1 cellular context compared by ENCODE assay signal in the genomic region with DNA sequence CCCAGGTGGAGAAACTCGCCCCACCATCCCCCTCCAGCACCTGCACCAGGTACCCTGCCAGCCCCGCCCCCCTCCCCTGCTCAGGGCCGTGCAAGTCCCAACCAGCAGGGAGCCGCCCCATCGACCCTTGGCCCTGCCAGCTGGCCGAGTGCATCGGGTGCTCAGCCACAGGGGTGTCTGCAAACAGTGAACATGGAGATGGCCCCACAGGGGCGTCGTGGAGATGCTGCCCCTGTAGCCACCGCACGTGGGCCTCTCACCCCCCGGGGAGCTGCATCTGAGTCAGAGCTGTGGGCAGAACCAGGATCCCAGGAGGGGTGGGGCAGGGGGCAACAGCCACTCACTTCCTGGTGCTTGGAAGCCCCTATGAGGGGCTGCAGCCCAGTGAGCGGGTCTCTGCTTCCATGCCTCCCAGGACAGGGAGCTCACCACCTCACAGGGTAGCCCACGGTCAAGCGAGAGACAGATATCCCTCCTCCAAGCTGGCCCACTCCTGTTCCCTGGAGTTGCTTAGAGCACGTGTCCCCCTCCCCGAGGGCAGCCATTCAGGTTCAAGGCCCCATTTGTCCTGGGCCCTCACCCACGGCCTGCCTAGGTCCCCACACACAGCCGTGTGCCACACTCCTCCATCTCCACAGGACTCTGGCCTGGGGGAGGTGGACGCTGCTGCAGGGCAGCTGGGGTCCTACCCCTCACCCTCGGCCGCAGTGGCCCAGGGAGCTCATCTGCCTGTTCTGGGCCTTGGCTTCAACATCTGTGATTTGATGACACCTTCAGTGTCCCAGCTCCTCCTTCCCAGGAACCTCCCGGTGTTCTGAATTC.
TF ChIP-seq lines count a peak whose summit lies in the region.

No MANE protein-coding gene starts in this region.

TF ChIP-seq in HepG2, 621 proteins besides CTCF, POLR2A, EP300 and RAD21 (continued from another document and continues in another):
- peak; percentile 85 for TF ChIP-seq NR2C2 (CRISPR knock-in tag; IDR thresholded peaks at IDR 0.05; ENCODE audit: borderline replicate concordance)
- TF ChIP-seq NFATC3 (CRISPR knock-in tag; IDR thresholded peaks at IDR 0.05): no peak
- no peak for TF ChIP-seq SOX6 (IDR thresholded peaks at IDR 0.05)
- peak; percentile 42 for TF ChIP-seq SOX6 (CRISPR knock-in tag; IDR thresholded peaks at IDR 0.05)
- TF ChIP-seq ZNF549 (CRISPR knock-in tag; IDR thresholded peaks at IDR 0.05): no peak
- TF ChIP-seq, protein P1, sequence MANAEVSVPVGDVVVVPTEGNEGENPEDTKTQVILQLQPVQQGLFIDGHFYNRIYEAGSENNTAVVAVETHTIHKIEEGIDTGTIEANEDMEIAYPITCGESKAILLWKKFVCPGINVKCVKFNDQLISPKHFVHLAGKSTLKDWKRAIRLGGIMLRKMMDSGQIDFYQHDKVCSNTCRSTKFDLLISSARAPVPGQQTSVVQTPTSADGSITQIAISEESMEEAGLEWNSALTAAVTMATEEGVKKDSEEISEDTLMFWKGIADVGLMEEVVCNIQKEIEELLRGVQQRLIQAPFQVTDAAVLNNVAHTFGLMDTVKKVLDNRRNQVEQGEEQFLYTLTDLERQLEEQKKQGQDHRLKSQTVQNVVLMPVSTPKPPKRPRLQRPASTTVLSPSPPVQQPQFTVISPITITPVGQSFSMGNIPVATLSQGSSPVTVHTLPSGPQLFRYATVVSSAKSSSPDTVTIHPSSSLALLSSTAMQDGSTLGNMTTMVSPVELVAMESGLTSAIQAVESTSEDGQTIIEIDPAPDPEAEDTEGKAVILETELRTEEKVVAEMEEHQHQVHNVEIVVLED (CRISPR knock-in tag; IDR thresholded peaks at IDR 0.05; ENCODE audit: borderline replicate concordance): no peak
- TF ChIP-seq GZF1 (CRISPR knock-in tag; IDR thresholded peaks at IDR 0.05): 0 out of 2 replicates have a peak, but pooled peaks have one; percentile 21
- TF ChIP-seq ZNF34 (CRISPR knock-in tag; IDR thresholded peaks at IDR 0.05; ENCODE audit: borderline replicate concordance): no peak; the same call in 1 of the 2 replicates
- TF ChIP-seq MBNL3 (CRISPR knock-in tag; conservative IDR thresholded peaks at IDR 0.05): no peak
- TF ChIP-seq ZSCAN30 (CRISPR knock-in tag; IDR thresholded peaks at IDR 0.05): no peak
- no peak for TF ChIP-seq TAF15 (IDR thresholded peaks at IDR 0.05; ENCODE audit: low read depth, low read length, poor library complexity, severe bottlenecking)
- TF ChIP-seq, protein P2, sequence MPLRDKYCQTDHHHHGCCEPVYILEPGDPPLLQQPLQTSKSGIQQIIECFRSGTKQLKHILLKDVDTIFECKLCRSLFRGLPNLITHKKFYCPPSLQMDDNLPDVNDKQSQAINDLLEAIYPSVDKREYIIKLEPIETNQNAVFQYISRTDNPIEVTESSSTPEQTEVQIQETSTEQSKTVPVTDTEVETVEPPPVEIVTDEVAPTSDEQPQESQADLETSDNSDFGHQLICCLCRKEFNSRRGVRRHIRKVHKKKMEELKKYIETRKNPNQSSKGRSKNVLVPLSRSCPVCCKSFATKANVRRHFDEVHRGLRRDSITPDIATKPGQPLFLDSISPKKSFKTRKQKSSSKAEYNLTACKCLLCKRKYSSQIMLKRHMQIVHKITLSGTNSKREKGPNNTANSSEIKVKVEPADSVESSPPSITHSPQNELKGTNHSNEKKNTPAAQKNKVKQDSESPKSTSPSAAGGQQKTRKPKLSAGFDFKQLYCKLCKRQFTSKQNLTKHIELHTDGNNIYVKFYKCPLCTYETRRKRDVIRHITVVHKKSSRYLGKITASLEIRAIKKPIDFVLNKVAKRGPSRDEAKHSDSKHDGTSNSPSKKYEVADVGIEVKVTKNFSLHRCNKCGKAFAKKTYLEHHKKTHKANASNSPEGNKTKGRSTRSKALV (CRISPR knock-in tag; IDR thresholded peaks at IDR 0.05): no peak
- TF ChIP-seq, protein P3, sequence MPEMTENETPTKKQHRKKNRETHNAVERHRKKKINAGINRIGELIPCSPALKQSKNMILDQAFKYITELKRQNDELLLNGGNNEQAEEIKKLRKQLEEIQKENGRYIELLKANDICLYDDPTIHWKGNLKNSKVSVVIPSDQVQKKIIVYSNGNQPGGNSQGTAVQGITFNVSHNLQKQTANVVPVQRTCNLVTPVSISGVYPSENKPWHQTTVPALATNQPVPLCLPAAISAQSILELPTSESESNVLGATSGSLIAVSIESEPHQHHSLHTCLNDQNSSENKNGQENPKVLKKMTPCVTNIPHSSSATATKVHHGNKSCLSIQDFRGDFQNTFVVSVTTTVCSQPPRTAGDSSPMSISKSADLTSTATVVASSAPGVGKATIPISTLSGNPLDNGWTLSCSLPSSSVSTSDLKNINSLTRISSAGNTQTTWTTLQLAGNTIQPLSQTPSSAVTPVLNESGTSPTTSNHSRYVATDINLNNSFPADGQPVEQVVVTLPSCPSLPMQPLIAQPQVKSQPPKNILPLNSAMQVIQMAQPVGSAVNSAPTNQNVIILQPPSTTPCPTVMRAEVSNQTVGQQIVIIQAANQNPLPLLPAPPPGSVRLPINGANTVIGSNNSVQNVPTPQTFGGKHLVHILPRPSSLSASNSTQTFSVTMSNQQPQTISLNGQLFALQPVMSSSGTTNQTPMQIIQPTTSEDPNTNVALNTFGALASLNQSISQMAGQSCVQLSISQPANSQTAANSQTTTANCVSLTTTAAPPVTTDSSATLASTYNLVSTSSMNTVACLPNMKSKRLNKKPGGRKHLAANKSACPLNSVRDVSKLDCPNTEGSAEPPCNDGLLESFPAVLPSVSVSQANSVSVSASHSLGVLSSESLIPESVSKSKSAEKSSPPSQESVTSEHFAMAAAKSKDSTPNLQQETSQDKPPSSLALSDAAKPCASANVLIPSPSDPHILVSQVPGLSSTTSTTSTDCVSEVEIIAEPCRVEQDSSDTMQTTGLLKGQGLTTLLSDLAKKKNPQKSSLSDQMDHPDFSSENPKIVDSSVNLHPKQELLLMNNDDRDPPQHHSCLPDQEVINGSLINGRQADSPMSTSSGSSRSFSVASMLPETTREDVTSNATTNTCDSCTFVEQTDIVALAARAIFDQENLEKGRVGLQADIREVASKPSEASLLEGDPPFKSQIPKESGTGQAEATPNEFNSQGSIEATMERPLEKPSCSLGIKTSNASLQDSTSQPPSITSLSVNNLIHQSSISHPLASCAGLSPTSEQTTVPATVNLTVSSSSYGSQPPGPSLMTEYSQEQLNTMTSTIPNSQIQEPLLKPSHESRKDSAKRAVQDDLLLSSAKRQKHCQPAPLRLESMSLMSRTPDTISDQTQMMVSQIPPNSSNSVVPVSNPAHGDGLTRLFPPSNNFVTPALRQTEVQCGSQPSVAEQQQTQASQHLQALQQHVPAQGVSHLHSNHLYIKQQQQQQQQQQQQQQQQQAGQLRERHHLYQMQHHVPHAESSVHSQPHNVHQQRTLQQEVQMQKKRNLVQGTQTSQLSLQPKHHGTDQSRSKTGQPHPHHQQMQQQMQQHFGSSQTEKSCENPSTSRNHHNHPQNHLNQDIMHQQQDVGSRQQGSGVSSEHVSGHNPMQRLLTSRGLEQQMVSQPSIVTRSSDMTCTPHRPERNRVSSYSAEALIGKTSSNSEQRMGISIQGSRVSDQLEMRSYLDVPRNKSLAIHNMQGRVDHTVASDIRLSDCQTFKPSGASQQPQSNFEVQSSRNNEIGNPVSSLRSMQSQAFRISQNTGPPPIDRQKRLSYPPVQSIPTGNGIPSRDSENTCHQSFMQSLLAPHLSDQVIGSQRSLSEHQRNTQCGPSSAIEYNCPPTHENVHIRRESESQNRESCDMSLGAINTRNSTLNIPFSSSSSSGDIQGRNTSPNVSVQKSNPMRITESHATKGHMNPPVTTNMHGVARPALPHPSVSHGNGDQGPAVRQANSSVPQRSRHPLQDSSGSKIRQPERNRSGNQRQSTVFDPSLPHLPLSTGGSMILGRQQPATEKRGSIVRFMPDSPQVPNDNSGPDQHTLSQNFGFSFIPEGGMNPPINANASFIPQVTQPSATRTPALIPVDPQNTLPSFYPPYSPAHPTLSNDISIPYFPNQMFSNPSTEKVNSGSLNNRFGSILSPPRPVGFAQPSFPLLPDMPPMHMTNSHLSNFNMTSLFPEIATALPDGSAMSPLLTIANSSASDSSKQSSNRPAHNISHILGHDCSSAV (CRISPR knock-in tag; IDR thresholded peaks at IDR 0.05; ENCODE audit: borderline replicate concordance): no peak
- no peak for TF ChIP-seq ZNF558 (CRISPR knock-in tag; IDR thresholded peaks at IDR 0.05; ENCODE audit: borderline replicate concordance)
- TF ChIP-seq, protein P4, sequence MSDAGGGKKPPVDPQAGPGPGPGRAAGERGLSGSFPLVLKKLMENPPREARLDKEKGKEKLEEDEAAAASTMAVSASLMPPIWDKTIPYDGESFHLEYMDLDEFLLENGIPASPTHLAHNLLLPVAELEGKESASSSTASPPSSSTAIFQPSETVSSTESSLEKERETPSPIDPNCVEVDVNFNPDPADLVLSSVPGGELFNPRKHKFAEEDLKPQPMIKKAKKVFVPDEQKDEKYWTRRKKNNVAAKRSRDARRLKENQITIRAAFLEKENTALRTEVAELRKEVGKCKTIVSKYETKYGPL (CRISPR knock-in tag; IDR thresholded peaks at IDR 0.05): no peak
- TF ChIP-seq FOXA3 (CRISPR knock-in tag; IDR thresholded peaks at IDR 0.05): peak; percentile 37; the same call in 1 of the 2 replicates
- TF ChIP-seq ISL2 (CRISPR knock-in tag; IDR thresholded peaks at IDR 0.05): no peak
- TF ChIP-seq, protein P5, sequence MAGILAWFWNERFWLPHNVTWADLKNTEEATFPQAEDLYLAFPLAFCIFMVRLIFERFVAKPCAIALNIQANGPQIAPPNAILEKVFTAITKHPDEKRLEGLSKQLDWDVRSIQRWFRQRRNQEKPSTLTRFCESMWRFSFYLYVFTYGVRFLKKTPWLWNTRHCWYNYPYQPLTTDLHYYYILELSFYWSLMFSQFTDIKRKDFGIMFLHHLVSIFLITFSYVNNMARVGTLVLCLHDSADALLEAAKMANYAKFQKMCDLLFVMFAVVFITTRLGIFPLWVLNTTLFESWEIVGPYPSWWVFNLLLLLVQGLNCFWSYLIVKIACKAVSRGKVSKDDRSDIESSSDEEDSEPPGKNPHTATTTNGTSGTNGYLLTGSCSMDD (CRISPR knock-in tag; IDR thresholded peaks at IDR 0.05): no peak
- TF ChIP-seq ZNF101 (CRISPR knock-in tag; IDR thresholded peaks at IDR 0.05; ENCODE audit: borderline replicate concordance, low read depth): no peak
- no peak for TF ChIP-seq ZBTB8A (CRISPR knock-in tag; IDR thresholded peaks at IDR 0.05; ENCODE audit: borderline replicate concordance, low read depth)
- peak; percentile 37; the same call in 1 of the 2 replicates for TF ChIP-seq KMT2A (CRISPR knock-in tag; IDR thresholded peaks at IDR 0.05)
- TF ChIP-seq ZNF121 (CRISPR knock-in tag; IDR thresholded peaks at IDR 0.05): no peak
- TF ChIP-seq CHCHD3 (CRISPR knock-in tag; IDR thresholded peaks at IDR 0.05): no peak
- no peak for TF ChIP-seq ZNF337 (CRISPR knock-in tag; IDR thresholded peaks at IDR 0.05; ENCODE audit: borderline replicate concordance, low read depth)
- TF ChIP-seq TSC22D2 (CRISPR knock-in tag; IDR thresholded peaks at IDR 0.05; ENCODE audit: borderline replicate concordance): no peak
- no peak for TF ChIP-seq MLLT10 (CRISPR knock-in tag; IDR thresholded peaks at IDR 0.05)
- TF ChIP-seq, protein P6, sequence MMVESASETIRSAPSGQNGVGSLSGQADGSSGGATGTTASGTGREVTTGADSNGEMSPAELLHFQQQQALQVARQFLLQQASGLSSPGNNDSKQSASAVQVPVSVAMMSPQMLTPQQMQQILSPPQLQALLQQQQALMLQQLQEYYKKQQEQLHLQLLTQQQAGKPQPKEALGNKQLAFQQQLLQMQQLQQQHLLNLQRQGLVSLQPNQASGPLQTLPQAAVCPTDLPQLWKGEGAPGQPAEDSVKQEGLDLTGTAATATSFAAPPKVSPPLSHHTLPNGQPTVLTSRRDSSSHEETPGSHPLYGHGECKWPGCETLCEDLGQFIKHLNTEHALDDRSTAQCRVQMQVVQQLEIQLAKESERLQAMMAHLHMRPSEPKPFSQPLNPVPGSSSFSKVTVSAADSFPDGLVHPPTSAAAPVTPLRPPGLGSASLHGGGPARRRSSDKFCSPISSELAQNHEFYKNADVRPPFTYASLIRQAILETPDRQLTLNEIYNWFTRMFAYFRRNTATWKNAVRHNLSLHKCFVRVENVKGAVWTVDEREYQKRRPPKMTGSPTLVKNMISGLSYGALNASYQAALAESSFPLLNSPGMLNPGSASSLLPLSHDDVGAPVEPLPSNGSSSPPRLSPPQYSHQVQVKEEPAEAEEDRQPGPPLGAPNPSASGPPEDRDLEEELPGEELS (CRISPR knock-in tag; IDR thresholded peaks at IDR 0.05): no peak
- no peak for TF ChIP-seq SIX4 (CRISPR knock-in tag; IDR thresholded peaks at IDR 0.05)
- TF ChIP-seq FOXM1 (CRISPR knock-in tag; IDR thresholded peaks at IDR 0.05): no peak
- TF ChIP-seq ZNF546 (CRISPR knock-in tag; conservative IDR thresholded peaks at IDR 0.05): 0 out of 2 replicates have a peak, but pooled peaks have one; percentile 31
- TF ChIP-seq, protein P7, sequence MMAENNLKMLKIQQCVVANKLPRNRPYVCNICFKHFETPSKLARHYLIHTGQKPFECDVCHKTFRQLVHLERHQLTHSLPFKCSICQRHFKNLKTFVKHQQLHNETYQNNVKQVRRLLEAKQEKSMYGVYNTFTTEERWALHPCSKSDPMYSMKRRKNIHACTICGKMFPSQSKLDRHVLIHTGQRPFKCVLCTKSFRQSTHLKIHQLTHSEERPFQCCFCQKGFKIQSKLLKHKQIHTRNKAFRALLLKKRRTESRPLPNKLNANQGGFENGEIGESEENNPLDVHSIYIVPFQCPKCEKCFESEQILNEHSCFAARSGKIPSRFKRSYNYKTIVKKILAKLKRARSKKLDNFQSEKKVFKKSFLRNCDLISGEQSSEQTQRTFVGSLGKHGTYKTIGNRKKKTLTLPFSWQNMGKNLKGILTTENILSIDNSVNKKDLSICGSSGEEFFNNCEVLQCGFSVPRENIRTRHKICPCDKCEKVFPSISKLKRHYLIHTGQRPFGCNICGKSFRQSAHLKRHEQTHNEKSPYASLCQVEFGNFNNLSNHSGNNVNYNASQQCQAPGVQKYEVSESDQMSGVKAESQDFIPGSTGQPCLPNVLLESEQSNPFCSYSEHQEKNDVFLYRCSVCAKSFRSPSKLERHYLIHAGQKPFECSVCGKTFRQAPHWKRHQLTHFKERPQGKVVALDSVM (CRISPR knock-in tag; IDR thresholded peaks at IDR 0.05): no peak
- no peak for TF ChIP-seq MTF1 (CRISPR knock-in tag; IDR thresholded peaks at IDR 0.05)
- no peak for TF ChIP-seq ZNF629 (CRISPR knock-in tag; conservative IDR thresholded peaks at IDR 0.05)
- TF ChIP-seq KDM1A (CRISPR knock-in tag; IDR thresholded peaks at IDR 0.05): no peak
- no peak for TF ChIP-seq ZNF432 (CRISPR knock-in tag; IDR thresholded peaks at IDR 0.05; ENCODE audit: borderline replicate concordance)
- TF ChIP-seq ZNF713 (CRISPR knock-in tag; IDR thresholded peaks at IDR 0.05): no peak
- TF ChIP-seq, protein P8, sequence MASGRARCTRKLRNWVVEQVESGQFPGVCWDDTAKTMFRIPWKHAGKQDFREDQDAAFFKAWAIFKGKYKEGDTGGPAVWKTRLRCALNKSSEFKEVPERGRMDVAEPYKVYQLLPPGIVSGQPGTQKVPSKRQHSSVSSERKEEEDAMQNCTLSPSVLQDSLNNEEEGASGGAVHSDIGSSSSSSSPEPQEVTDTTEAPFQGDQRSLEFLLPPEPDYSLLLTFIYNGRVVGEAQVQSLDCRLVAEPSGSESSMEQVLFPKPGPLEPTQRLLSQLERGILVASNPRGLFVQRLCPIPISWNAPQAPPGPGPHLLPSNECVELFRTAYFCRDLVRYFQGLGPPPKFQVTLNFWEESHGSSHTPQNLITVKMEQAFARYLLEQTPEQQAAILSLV (CRISPR knock-in tag; IDR thresholded peaks at IDR 0.05; ENCODE audit: borderline replicate concordance): no peak
- TF ChIP-seq ZNF605 (CRISPR knock-in tag; IDR thresholded peaks at IDR 0.05): no peak
